ENCODE assay signal across 1 cellular context in the genomic region with DNA sequence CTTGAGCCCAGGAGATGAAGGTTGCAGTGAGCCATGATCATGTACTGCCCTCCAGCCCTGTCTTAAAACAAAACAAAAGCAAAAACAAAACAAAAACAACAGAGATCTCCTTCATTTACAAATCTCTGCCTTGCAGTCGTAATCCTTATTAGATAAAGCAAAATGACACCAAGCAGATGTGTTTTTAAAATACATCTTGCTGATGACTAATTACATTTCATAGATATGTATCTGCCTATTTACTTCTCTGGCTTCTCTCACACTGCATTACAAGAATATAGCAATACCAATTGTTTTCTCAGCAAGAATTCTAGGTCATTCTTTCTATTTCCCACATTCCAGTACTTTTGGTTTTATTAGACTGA.
TF ChIP-seq lines count a peak whose summit lies in the region.

No MANE protein-coding gene starts in this region.

TF ChIP-seq in HCT116, 20 proteins besides CTCF, POLR2A, EP300 and RAD21 (continued from another document):
- TF ChIP-seq, protein P1, sequence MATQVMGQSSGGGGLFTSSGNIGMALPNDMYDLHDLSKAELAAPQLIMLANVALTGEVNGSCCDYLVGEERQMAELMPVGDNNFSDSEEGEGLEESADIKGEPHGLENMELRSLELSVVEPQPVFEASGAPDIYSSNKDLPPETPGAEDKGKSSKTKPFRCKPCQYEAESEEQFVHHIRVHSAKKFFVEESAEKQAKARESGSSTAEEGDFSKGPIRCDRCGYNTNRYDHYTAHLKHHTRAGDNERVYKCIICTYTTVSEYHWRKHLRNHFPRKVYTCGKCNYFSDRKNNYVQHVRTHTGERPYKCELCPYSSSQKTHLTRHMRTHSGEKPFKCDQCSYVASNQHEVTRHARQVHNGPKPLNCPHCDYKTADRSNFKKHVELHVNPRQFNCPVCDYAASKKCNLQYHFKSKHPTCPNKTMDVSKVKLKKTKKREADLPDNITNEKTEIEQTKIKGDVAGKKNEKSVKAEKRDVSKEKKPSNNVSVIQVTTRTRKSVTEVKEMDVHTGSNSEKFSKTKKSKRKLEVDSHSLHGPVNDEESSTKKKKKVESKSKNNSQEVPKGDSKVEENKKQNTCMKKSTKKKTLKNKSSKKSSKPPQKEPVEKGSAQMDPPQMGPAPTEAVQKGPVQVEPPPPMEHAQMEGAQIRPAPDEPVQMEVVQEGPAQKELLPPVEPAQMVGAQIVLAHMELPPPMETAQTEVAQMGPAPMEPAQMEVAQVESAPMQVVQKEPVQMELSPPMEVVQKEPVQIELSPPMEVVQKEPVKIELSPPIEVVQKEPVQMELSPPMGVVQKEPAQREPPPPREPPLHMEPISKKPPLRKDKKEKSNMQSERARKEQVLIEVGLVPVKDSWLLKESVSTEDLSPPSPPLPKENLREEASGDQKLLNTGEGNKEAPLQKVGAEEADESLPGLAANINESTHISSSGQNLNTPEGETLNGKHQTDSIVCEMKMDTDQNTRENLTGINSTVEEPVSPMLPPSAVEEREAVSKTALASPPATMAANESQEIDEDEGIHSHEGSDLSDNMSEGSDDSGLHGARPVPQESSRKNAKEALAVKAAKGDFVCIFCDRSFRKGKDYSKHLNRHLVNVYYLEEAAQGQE (IDR thresholded peaks at IDR 0.05; ENCODE audit: low read depth) = no peak
- TF ChIP-seq YY1 (IDR thresholded peaks at IDR 0.05; ENCODE audit: extremely low read depth, insufficient replicate concordance, low read depth, low read length) (no peak), FOSL1 (IDR thresholded peaks at IDR 0.05; ENCODE audit: low read depth) (no peak), JUND (IDR thresholded peaks at IDR 0.05) (no peak), SIN3A (IDR thresholded peaks at IDR 0.05; ENCODE audit: low read depth) (no peak), EZH2phosphoT487 (IDR thresholded peaks at IDR 0.05; ENCODE audit: borderline replicate concordance) (no peak), CEBPB (IDR thresholded peaks at IDR 0.05; ENCODE audit: low read depth) (no peak), EGR1 (IDR thresholded peaks at IDR 0.05; ENCODE audit: low read depth) (no peak), ZFX (IDR thresholded peaks at IDR 0.05) (no peak)
- TF ChIP-seq, protein P2, sequence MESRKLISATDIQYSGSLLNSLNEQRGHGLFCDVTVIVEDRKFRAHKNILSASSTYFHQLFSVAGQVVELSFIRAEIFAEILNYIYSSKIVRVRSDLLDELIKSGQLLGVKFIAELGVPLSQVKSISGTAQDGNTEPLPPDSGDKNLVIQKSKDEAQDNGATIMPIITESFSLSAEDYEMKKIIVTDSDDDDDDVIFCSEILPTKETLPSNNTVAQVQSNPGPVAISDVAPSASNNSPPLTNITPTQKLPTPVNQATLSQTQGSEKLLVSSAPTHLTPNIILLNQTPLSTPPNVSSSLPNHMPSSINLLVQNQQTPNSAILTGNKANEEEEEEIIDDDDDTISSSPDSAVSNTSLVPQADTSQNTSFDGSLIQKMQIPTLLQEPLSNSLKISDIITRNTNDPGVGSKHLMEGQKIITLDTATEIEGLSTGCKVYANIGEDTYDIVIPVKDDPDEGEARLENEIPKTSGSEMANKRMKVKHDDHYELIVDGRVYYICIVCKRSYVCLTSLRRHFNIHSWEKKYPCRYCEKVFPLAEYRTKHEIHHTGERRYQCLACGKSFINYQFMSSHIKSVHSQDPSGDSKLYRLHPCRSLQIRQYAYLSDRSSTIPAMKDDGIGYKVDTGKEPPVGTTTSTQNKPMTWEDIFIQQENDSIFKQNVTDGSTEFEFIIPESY (IDR thresholded peaks at IDR 0.05; ENCODE audit: extremely low read depth, insufficient replicate concordance, low read length) = no peak
